1 cellular context compared by ENCODE assay signal in the genomic region with DNA sequence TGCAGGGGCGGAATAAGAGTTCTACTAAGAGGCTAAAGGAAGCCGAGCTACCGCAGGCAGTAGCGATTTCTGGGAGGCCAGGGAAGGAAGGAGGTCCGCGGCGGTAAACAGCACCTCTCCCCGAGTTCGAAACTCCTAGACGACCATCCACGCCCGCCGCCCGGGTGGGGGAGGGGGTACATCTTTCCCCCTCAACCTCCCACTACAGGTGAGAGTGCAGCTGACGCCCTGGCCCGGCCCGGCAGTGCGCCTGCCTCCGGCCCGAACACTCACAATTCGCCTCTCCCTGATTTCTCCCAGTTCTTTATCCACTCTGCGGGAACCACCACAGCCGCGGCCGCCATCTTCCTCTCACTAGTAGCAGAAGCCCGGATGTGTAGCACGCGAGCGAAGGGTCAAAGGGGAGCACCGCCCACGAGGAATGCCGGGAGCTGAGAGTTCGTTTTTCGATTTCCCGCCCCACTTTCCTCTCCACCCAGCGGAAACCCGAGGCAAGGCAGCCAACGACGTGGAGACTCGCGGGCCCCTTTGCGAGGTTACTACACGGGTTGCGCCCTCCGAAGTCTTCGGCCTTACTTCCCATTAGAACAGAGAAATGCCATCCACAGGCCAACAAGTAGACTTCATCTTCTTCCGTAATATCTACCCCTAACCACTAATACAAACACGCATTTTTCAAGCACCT.
A peak's percentile ranks its signal among the peaks of the same experiment; 100 is the strongest.
TF ChIP-seq lines count a peak whose summit lies in the region.

A gene with protein sequence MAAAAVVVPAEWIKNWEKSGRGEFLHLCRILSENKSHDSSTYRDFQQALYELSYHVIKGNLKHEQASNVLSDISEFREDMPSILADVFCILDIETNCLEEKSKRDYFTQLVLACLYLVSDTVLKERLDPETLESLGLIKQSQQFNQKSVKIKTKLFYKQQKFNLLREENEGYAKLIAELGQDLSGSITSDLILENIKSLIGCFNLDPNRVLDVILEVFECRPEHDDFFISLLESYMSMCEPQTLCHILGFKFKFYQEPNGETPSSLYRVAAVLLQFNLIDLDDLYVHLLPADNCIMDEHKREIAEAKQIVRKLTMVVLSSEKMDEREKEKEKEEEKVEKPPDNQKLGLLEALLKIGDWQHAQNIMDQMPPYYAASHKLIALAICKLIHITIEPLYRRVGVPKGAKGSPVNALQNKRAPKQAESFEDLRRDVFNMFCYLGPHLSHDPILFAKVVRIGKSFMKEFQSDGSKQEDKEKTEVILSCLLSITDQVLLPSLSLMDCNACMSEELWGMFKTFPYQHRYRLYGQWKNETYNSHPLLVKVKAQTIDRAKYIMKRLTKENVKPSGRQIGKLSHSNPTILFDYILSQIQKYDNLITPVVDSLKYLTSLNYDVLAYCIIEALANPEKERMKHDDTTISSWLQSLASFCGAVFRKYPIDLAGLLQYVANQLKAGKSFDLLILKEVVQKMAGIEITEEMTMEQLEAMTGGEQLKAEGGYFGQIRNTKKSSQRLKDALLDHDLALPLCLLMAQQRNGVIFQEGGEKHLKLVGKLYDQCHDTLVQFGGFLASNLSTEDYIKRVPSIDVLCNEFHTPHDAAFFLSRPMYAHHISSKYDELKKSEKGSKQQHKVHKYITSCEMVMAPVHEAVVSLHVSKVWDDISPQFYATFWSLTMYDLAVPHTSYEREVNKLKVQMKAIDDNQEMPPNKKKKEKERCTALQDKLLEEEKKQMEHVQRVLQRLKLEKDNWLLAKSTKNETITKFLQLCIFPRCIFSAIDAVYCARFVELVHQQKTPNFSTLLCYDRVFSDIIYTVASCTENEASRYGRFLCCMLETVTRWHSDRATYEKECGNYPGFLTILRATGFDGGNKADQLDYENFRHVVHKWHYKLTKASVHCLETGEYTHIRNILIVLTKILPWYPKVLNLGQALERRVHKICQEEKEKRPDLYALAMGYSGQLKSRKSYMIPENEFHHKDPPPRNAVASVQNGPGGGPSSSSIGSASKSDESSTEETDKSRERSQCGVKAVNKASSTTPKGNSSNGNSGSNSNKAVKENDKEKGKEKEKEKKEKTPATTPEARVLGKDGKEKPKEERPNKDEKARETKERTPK (N-terminal part only) (minus strand): TSS at position 374 of the 685 bp plus-strand sequence. CDS start 30 bp downstream, at position 344.

TF ChIP-seq in HepG2, 621 proteins besides CTCF, POLR2A, EP300 and RAD21 (continued from another document and continues in another):
- TF ChIP-seq ZNF749 (CRISPR knock-in tag; IDR thresholded peaks at IDR 0.05; ENCODE audit: borderline replicate concordance), result no peak
- TF ChIP-seq, protein P1, sequence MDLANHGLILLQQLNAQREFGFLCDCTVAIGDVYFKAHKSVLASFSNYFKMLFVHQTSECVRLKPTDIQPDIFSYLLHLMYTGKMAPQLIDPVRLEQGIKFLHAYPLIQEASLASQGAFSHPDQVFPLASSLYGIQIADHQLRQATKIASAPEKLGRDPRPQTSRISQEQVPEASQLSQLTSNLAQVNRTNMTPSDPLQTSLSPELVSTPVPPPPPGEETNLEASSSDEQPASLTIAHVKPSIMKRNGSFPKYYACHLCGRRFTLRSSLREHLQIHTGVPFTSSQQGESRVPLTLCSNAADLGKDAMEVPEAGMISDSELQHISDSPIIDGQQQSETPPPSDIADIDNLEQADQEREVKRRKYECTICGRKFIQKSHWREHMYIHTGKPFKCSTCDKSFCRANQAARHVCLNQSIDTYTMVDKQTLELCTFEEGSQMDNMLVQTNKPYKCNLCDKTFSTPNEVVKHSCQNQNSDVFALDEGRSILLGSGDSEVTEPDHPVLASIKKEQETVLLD (CRISPR knock-in tag; IDR thresholded peaks at IDR 0.05; ENCODE audit: low read depth), result no peak
- TF ChIP-seq, protein P2, sequence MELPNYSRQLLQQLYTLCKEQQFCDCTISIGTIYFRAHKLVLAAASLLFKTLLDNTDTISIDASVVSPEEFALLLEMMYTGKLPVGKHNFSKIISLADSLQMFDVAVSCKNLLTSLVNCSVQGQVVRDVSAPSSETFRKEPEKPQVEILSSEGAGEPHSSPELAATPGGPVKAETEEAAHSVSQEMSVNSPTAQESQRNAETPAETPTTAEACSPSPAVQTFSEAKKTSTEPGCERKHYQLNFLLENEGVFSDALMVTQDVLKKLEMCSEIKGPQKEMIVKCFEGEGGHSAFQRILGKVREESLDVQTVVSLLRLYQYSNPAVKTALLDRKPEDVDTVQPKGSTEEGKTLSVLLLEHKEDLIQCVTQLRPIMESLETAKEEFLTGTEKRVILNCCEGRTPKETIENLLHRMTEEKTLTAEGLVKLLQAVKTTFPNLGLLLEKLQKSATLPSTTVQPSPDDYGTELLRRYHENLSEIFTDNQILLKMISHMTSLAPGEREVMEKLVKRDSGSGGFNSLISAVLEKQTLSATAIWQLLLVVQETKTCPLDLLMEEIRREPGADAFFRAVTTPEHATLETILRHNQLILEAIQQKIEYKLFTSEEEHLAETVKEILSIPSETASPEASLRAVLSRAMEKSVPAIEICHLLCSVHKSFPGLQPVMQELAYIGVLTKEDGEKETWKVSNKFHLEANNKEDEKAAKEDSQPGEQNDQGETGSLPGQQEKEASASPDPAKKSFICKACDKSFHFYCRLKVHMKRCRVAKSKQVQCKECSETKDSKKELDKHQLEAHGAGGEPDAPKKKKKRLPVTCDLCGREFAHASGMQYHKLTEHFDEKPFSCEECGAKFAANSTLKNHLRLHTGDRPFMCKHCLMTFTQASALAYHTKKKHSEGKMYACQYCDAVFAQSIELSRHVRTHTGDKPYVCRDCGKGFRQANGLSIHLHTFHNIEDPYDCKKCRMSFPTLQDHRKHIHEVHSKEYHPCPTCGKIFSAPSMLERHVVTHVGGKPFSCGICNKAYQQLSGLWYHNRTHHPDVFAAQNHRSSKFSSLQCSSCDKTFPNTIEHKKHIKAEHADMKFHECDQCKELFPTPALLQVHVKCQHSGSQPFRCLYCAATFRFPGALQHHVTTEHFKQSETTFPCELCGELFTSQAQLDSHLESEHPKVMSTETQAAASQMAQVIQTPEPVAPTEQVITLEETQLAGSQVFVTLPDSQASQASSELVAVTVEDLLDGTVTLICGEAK (IDR thresholded peaks at IDR 0.05), result no peak
- TF ChIP-seq, protein P2 (CRISPR knock-in tag; IDR thresholded peaks at IDR 0.05), result no peak
- TF ChIP-seq, protein P3, sequence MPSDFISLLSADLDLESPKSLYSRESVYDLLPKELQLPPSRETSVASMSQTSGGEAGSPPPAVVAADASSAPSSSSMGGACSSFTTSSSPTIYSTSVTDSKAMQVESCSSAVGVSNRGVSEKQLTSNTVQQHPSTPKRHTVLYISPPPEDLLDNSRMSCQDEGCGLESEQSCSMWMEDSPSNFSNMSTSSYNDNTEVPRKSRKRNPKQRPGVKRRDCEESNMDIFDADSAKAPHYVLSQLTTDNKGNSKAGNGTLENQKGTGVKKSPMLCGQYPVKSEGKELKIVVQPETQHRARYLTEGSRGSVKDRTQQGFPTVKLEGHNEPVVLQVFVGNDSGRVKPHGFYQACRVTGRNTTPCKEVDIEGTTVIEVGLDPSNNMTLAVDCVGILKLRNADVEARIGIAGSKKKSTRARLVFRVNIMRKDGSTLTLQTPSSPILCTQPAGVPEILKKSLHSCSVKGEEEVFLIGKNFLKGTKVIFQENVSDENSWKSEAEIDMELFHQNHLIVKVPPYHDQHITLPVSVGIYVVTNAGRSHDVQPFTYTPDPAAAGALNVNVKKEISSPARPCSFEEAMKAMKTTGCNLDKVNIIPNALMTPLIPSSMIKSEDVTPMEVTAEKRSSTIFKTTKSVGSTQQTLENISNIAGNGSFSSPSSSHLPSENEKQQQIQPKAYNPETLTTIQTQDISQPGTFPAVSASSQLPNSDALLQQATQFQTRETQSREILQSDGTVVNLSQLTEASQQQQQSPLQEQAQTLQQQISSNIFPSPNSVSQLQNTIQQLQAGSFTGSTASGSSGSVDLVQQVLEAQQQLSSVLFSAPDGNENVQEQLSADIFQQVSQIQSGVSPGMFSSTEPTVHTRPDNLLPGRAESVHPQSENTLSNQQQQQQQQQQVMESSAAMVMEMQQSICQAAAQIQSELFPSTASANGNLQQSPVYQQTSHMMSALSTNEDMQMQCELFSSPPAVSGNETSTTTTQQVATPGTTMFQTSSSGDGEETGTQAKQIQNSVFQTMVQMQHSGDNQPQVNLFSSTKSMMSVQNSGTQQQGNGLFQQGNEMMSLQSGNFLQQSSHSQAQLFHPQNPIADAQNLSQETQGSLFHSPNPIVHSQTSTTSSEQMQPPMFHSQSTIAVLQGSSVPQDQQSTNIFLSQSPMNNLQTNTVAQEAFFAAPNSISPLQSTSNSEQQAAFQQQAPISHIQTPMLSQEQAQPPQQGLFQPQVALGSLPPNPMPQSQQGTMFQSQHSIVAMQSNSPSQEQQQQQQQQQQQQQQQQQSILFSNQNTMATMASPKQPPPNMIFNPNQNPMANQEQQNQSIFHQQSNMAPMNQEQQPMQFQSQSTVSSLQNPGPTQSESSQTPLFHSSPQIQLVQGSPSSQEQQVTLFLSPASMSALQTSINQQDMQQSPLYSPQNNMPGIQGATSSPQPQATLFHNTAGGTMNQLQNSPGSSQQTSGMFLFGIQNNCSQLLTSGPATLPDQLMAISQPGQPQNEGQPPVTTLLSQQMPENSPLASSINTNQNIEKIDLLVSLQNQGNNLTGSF (CRISPR knock-in tag; IDR thresholded peaks at IDR 0.05), result no peak
- TF ChIP-seq, protein P4, sequence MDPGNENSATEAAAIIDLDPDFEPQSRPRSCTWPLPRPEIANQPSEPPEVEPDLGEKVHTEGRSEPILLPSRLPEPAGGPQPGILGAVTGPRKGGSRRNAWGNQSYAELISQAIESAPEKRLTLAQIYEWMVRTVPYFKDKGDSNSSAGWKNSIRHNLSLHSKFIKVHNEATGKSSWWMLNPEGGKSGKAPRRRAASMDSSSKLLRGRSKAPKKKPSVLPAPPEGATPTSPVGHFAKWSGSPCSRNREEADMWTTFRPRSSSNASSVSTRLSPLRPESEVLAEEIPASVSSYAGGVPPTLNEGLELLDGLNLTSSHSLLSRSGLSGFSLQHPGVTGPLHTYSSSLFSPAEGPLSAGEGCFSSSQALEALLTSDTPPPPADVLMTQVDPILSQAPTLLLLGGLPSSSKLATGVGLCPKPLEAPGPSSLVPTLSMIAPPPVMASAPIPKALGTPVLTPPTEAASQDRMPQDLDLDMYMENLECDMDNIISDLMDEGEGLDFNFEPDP (CRISPR knock-in tag; conservative IDR thresholded peaks at IDR 0.05), result no peak
- TF ChIP-seq SOX5 (CRISPR knock-in tag; IDR thresholded peaks at IDR 0.05; ENCODE audit: borderline replicate concordance), result no peak
- TF ChIP-seq, protein P5, sequence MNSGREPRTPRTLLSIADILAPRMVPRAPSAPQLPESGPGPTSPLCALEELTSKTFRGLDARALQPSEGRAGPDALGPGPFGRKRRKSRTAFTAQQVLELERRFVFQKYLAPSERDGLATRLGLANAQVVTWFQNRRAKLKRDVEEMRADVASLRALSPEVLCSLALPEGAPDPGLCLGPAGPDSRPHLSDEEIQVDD (CRISPR knock-in tag; IDR thresholded peaks at IDR 0.05; ENCODE audit: borderline replicate concordance), result no peak
- no peak for TF ChIP-seq MAF1 (CRISPR knock-in tag; IDR thresholded peaks at IDR 0.05; ENCODE audit: borderline replicate concordance)
- TF ChIP-seq ZNF556 (CRISPR knock-in tag; IDR thresholded peaks at IDR 0.05; ENCODE audit: borderline replicate concordance), result no peak
- TF ChIP-seq ARNT (IDR thresholded peaks at IDR 0.05), result no peak
- TF ChIP-seq, protein P6, sequence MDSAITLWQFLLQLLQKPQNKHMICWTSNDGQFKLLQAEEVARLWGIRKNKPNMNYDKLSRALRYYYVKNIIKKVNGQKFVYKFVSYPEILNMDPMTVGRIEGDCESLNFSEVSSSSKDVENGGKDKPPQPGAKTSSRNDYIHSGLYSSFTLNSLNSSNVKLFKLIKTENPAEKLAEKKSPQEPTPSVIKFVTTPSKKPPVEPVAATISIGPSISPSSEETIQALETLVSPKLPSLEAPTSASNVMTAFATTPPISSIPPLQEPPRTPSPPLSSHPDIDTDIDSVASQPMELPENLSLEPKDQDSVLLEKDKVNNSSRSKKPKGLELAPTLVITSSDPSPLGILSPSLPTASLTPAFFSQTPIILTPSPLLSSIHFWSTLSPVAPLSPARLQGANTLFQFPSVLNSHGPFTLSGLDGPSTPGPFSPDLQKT (CRISPR knock-in tag; IDR thresholded peaks at IDR 0.05; ENCODE audit: borderline replicate concordance), result no peak
- TF ChIP-seq TARDBP (CRISPR knock-in tag; IDR thresholded peaks at IDR 0.05), result peak; percentile 22; the same call in 1 of the 2 replicates
- TF ChIP-seq ZKSCAN1 (IDR thresholded peaks at IDR 0.05; ENCODE audit: low read length), result no peak
- no peak for TF ChIP-seq ZNF773 (CRISPR knock-in tag; IDR thresholded peaks at IDR 0.05; ENCODE audit: borderline replicate concordance)
- peak; percentile 56; the same call in 1 of the 2 replicates for TF ChIP-seq ZMYM3 (CRISPR knock-in tag; IDR thresholded peaks at IDR 0.05)
- TF ChIP-seq ZNF558 (CRISPR knock-in tag; IDR thresholded peaks at IDR 0.05; ENCODE audit: borderline replicate concordance), result peak; percentile 64; the same call in 1 of the 2 replicates
- TF ChIP-seq PCBP1 (IDR thresholded peaks at IDR 0.05; ENCODE audit: borderline replicate concordance, low read depth, low read length), result no peak
- TF ChIP-seq BCL6 (CRISPR knock-in tag; IDR thresholded peaks at IDR 0.05), result no peak
- TF ChIP-seq, protein P7, sequence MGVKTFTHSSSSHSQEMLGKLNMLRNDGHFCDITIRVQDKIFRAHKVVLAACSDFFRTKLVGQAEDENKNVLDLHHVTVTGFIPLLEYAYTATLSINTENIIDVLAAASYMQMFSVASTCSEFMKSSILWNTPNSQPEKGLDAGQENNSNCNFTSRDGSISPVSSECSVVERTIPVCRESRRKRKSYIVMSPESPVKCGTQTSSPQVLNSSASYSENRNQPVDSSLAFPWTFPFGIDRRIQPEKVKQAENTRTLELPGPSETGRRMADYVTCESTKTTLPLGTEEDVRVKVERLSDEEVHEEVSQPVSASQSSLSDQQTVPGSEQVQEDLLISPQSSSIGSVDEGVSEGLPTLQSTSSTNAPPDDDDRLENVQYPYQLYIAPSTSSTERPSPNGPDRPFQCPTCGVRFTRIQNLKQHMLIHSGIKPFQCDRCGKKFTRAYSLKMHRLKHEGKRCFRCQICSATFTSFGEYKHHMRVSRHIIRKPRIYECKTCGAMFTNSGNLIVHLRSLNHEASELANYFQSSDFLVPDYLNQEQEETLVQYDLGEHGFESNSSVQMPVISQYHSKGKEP (CRISPR knock-in tag; IDR thresholded peaks at IDR 0.05), result no peak
